In genomic region chr15:29596266-29596665, GRCh38 we compare ENCODE assay signal across 14 cellular contexts.
DNase-seq lines count a peak whose midpoint lies in the region; ATAC-seq and TF ChIP-seq lines count a peak whose summit lies in the region.
"Had no signal": no experiment of that assay in that cellular context is flagged by ENCODE, and none has a peak within 500 bp of the region (broad histone marks: within the 10 kb centered on the region; RNA-seq: fewer than 3 reads in every experiment).

No MANE protein-coding gene starts in this region.

- H3K27ac Mint-ChIP-seq in mesothelial cell of epicardium = no peak overlapping the region
- H3K27ac Mint-ChIP-seq: nephron progenitor cell had no signal

- no peak overlapping the region for H3K27ac ChIP-seq in body of pancreas
- H3K27ac ChIP-seq: sigmoid colon had no signal

- peak; percentile 63 for DNase-seq in EL
- peak; percentile 35 for DNase-seq in NCI-H1694 (lab: John Stamatoyannopoulos, UW)
- DNase-seq in body of pancreas = no peak
- peak; percentile 36 for DNase-seq in kidney tubule cell (ENCODE audit: low spot score)
- DNase-seq in left colon = no peak
- no peak for DNase-seq in GF-D8 (lab: John Stamatoyannopoulos, UW)
- DNase-seq in HCEC 1CT = no peak
- no peak for DNase-seq in mesothelial cell of epicardium (ENCODE audit: low spot score in 2 of 2, unreplicated experiment in 2 of 2)
- DNase-seq: activated naive CD4-positive, alpha-beta T cell treated with Interleukin-2 at 50 U/mL for 16 hours; left cardiac atrium; nephron progenitor cell; sigmoid colon; substantia nigra; T1000 had no signal

- ATAC-seq in body of pancreas (no peak), left colon (no peak)

- peaks cover 21% of the 10 kb centered on the region for H3K27me3 Mint-ChIP-seq in mesothelial cell of epicardium (ENCODE audit: low read depth)

- no peaks in the 10 kb centered on the region for H3K4me1 ChIP-seq in body of pancreas
- H3K4me1 ChIP-seq: sigmoid colon had no signal

- intact Hi-C loops in body of pancreas (cut with DNase I) (no loop called here), left colon (cut with DNase I, micrococcal nuclease) (no loop called here)

- TF ChIP-seq CTCF in body of pancreas (IDR thresholded peaks at IDR 0.05) (peak in 5 of 7 experiments; percentile 12 to 37 (median 26)), mesothelial cell of epicardium (IDR thresholded peaks at IDR 0.05; ENCODE audit: unreplicated experiment) (no peak)

- no peaks in the 10 kb centered on the region for H3K36me3 Mint-ChIP-seq in mesothelial cell of epicardium

- no peak overlapping the region for H3K4me3 ChIP-seq in body of pancreas
- H3K4me3 ChIP-seq: sigmoid colon had no signal

- H3K9me3 Mint-ChIP-seq in mesothelial cell of epicardium = peaks cover under 1% of the 10 kb centered on the region
- H3K9me3 Mint-ChIP-seq: nephron progenitor cell had no signal

- no peaks in the 10 kb centered on the region for H3K36me3 ChIP-seq in body of pancreas (replicated peaks in 1 of 2; ENCODE audit: insufficient read depth in 1 of 2, low read depth in 2 of 2)
- H3K36me3 ChIP-seq: sigmoid colon had no signal

- no peaks in the 10 kb centered on the region for H3K27me3 ChIP-seq in body of pancreas
- H3K27me3 ChIP-seq: sigmoid colon had no signal

- H3K4me3 Mint-ChIP-seq in mesothelial cell of epicardium = no peak overlapping the region
- H3K4me3 Mint-ChIP-seq: nephron progenitor cell had no signal

- 30 to 51% methylated on average over 3 of the region's 3 CpGs for WGBS in body of pancreas, 2 donors

- peaks cover 3% of the 10 kb centered on the region for H3K4me1 Mint-ChIP-seq in mesothelial cell of epicardium

- H3K9me3 ChIP-seq in body of pancreas = no peaks in the 10 kb centered on the region
- H3K9me3 ChIP-seq: sigmoid colon had no signal

- no peak for TF ChIP-seq POLR2A in body of pancreas (IDR thresholded peaks at IDR 0.05)

Comparison
In these comparisons a context has a peak if more than half of its experiments do, and no peak if none do; other contexts are left out.
1. DNase-seq: peak in EL (single experiment), NCI-H1694 (single experiment) and kidney tubule cell (single experiment); none in body of pancreas (0 of 4), left colon (0 of 2), GF-D8 (single experiment), HCEC 1CT (single experiment) and mesothelial cell of epicardium (0 of 2).